ENCODE assay signal across 8 cellular contexts in genomic region chr10:15168296-15168780, GRCh38. TPM values are rescaled to one million over a fixed set of nuclear protein-coding genes. Genes with fewer than 3 reads are reported as not detected.
DNase-seq lines count a peak whose midpoint lies in the region; ATAC-seq and TF ChIP-seq lines count a peak whose summit lies in the region.

NMT2 (minus strand) TSS chr10:15168693; CDS start chr10:15168612, 81 bp downstream.

- H3K4me3 ChIP-seq in GM23248 (peak within 1 kb of the TSS; percentile 98), colonic mucosa (peak within 1 kb of the TSS; percentile 88), right lobe of liver (peak within 1 kb of the TSS; percentile 73 to 96 (median 89))
- peak within 1 kb of the TSS; percentile 67 for H3K4me3 ChIP-seq in Jurkat, Clone E6-1 (ENCODE audit: low read length)

- H2AFZ ChIP-seq in GM23248: peak within 1 kb of the TSS; percentile 85

- H3K9me3 ChIP-seq in GM23248 (ENCODE audit: low read depth) (no peaks in the 10 kb centered on the region), colonic mucosa (no peaks in the 10 kb centered on the region), right lobe of liver (no peaks in the 10 kb centered on the region)

- ATAC-seq in right lobe of liver: peak; percentile 70 to 88 (median 82)

- H3K79me2 ChIP-seq in GM23248 (ENCODE audit: insufficient read depth): peaks cover 46% of the 10 kb centered on the region

- no peaks in the 10 kb centered on the region for H3K9me2 ChIP-seq in GM23248 (ENCODE audit: insufficient read depth)

- 0 out of 2 replicates have a peak, but pooled peaks cover 11% of the 10 kb centered on the region for H3F3A ChIP-seq in GM23248 (ENCODE audit: insufficient read depth)

- peak; percentile 81 for DNase-seq in activated naive CD4-positive, alpha-beta T cell treated with Interleukin-2 at 50 U/mL for 16 hours
- no peak for DNase-seq in activated naive CD4-positive, alpha-beta T cell treated with anti-CD3 and anti-CD28 coated beads, Interleukin-2, amount 50 U/mL, for 16 hours
- DNase-seq in GM23248 (no peak), RPMI7951 (ENCODE audit: low read depth) (peak; percentile 84), colonic mucosa (peak; percentile 87), right lobe of liver (peak in 2 of 3 donors; percentile 92 to 93)
- DNase-seq in Jurkat, Clone E6-1 (ENCODE audit: low read depth, low spot score): no peak

- H3K27ac ChIP-seq in GM23248: peak within 1 kb of the TSS; percentile 76
- peak within 1 kb of the TSS; percentile 70 for H3K27ac ChIP-seq in colonic mucosa
- H3K27ac ChIP-seq in right lobe of liver: peak within 1 kb of the TSS; percentile 77 to 81 (median 79)

- peak; percentile 93 for TF ChIP-seq POLR2A in right lobe of liver (IDR thresholded peaks at IDR 0.05)

- TF ChIP-seq CTCF in colonic mucosa (IDR thresholded peaks at IDR 0.05) (no peak), right lobe of liver (IDR thresholded peaks at IDR 0.05) (peak; percentile 23 to 49 (median 40)), subcutaneous adipose tissue (IDR thresholded peaks at IDR 0.05; ENCODE audit: low read depth) (no peak)

- H3K36me3 ChIP-seq in GM23248 (ENCODE audit: low read depth): no peaks in the 10 kb centered on the region
- H3K36me3 ChIP-seq in colonic mucosa: no peaks in the 10 kb centered on the region
- H3K36me3 ChIP-seq in right lobe of liver: no peaks in the 10 kb centered on the region

- peaks cover 16% of the 10 kb centered on the region for H3K4me1 ChIP-seq in GM23248 (ENCODE audit: insufficient read depth)
- H3K4me1 ChIP-seq in colonic mucosa: no peaks in the 10 kb centered on the region
- H3K4me1 ChIP-seq in right lobe of liver: peaks cover 0 to 34% (median 10%) of the 10 kb centered on the region in 4 donors

- intact Hi-C loops in colonic mucosa (cut with DNase I) (no loop called here), right lobe of liver (cut with DNase I) (no loop called here)

- 1 to 2% methylated on average over 29 to 37 of the region's 68 CpGs for WGBS in GM23248 (ENCODE audit: low coverage in 1 of 2, low lambda C conversion rate in 2 of 2, missing lambda C conversion rate in 2 of 2), 2 experiments
- WGBS in right lobe of liver (ENCODE audit: insufficient coverage, low coverage, low lambda C conversion rate, missing lambda C conversion rate): no CpG with 5 or more reads among the region's 68 CpGs

- H3K27me3 ChIP-seq in GM23248 (replicated peaks; ENCODE audit: insufficient read depth) (no peaks in the 10 kb centered on the region), colonic mucosa (no peaks in the 10 kb centered on the region), right lobe of liver (no peaks in the 10 kb centered on the region)

- H4K20me1 ChIP-seq in GM23248 (ENCODE audit: insufficient read depth): 0 out of 2 replicates have a peak, but pooled peaks cover 4% of the 10 kb centered on the region

- in situ Hi-C loops in GM23248 (cut with MboI): no loop called here

- peak within 1 kb of the TSS; percentile 100 for H3K4me2 ChIP-seq in GM23248 (ENCODE audit: unreplicated experiment)

- H3K9ac ChIP-seq in GM23248 (peak within 1 kb of the TSS; percentile 83), colonic mucosa (ENCODE audit: low read depth in 2 of 2, low read length in 2 of 2) (peak within 1 kb of the TSS; percentile 84 to 90)

RNA-seq across cellular contexts. Expression of gene NMT2, which starts in this region (rescaled TPM):
- 28.6 and 35.9 TPM in 2 replicates for total RNA-seq in GM23248 (2014; rRNA removed; shearing (Covaris generic))
- polyA plus RNA-seq in GM23248 (2016; fragmentation: Nextera tagmentation; extraction: Ambion mirVana): 24.9 and 26.3 TPM in 2 replicates
- polyA plus RNA-seq in Jurkat, Clone E6-1 (2012; ENCODE audit: insufficient read depth, insufficient read length): 28.3 TPM
- 39.5 and 45.5 TPM in 2 replicates for total RNA-seq in RPMI7951 (2014; rRNA removed; shearing (Covaris generic))
- total RNA-seq in colonic mucosa (10 to 100 TPM; 12.4 to 14.4 TPM), right lobe of liver (10 to 100 TPM; 18.1 to 34.5 (median 30.8) TPM), subcutaneous adipose tissue (100 to 1,000 TPM in 1 of 4 donors, 10 to 100 TPM in 3; 57.5 to 102 (median 76.6) TPM)

Comparison
In these comparisons a context has a peak if more than half of its experiments do, and no peak if none do; other contexts are left out.
1. DNase-seq: peak in activated naive CD4-positive, alpha-beta T cell treated with Interleukin-2 at 50 U/mL for 16 hours (single experiment), RPMI7951 (single experiment), colonic mucosa (single experiment) and right lobe of liver (2 of 3); none in activated naive CD4-positive, alpha-beta T cell treated with anti-CD3 and anti-CD28 coated beads, Interleukin-2, amount 50 U/mL, for 16 hours (single experiment), GM23248 (single experiment) and Jurkat, Clone E6-1 (single experiment).
2. CTCF ChIP-seq: peak in right lobe of liver (4 of 4); none in colonic mucosa (single experiment) and subcutaneous adipose tissue (single experiment).
3. Peak in every context shown above with its lines, with median percentiles within 50 percentile points of each other: H3K27ac ChIP-seq and H3K4me3 ChIP-seq.